In genomic region chr1:11784993-11785769, GRCh38 we compare ENCODE assay signal across 8 cellular contexts. TPM values are rescaled to one million over a fixed set of nuclear protein-coding genes. Genes with fewer than 3 reads are reported as not detected.
A peak's percentile ranks its signal among the peaks of the same experiment; 100 is the strongest.
DNase-seq lines count a peak whose midpoint lies in the region; ATAC-seq and TF ChIP-seq lines count a peak whose summit lies in the region.

No MANE protein-coding gene starts in this region.

- ATAC-seq in GM18909 (IDR thresholded peaks at IDR 0.05; ENCODE audit: poor library complexity, unreplicated experiment) (peak; percentile 72), omental fat pad (ENCODE audit: low FRiP score) (peak; percentile 61), HG02870 (IDR thresholded peaks at IDR 0.05; ENCODE audit: unreplicated experiment) (no peak)

- DNase-seq in AG04450 (ENCODE audit: low read depth, low spot score): no peak
- peak; percentile 54 for DNase-seq in NCI-H510A treated with DMSO at 0.1 percent for 48 hours (lab: John Stamatoyannopoulos, UW)
- peak; percentile 52 for DNase-seq in activated naive CD4-positive, alpha-beta T cell treated with anti-CD3 and anti-CD28 coated beads for 36 hours
- DNase-seq in head of caudate nucleus: peak in 40 of 42 donors; percentile 43 to 84 (median 63)
- no peak for DNase-seq in omental fat pad (ENCODE audit: low spot score)
- DNase-seq in NCI-H526 treated with DMSO at 0.1 percent for 48 hours (lab: John Stamatoyannopoulos, UW): no peak

- H3K27ac ChIP-seq in AG04450 (ENCODE audit: low read depth, low read length): no peak overlapping the region

- no peaks in the 10 kb centered on the region for H3K27me3 ChIP-seq in AG04450 (ENCODE audit: control insufficient read depth, insufficient read depth, low read length)

- H3K4me3 Mint-ChIP-seq in activated naive CD4-positive, alpha-beta T cell treated with anti-CD3 and anti-CD28 coated beads for 36 hours: no peak overlapping the region

- no peaks in the 10 kb centered on the region; the same call in 1 of the 2 replicates for H3K9me3 ChIP-seq in AG04450 (ENCODE audit: control insufficient read depth, insufficient read depth, low read length)

- H3K27ac Mint-ChIP-seq in activated naive CD4-positive, alpha-beta T cell treated with anti-CD3 and anti-CD28 coated beads for 36 hours: no peak overlapping the region

- no peaks in the 10 kb centered on the region for H3K27me3 Mint-ChIP-seq in activated naive CD4-positive, alpha-beta T cell treated with anti-CD3 and anti-CD28 coated beads for 36 hours (ENCODE audit: low read depth)

- POLR2A ChIA-PET in AG04450 (lab: Yijun Ruan, JAX): no interaction called here

- TF ChIP-seq CTCF in AG04450 (IDR thresholded peaks at IDR 0.05; ENCODE audit: low read depth, low read length): peak; percentile 79
- peak in 1 of 3 donors; percentile 66 for TF ChIP-seq CTCF in omental fat pad (IDR thresholded peaks at IDR 0.05)

- CTCF ChIA-PET in AG04450 (lab: Charles Lee): interaction anchor here (0.5 to 3.8 kb wide), 17 partner anchors 9 to 534 kb away, joined by 3 to 32 read pairs (median 4); partner anchors contain the start of genes CLCN6, FBXO6 and MTHFR
- CTCF ChIA-PET in activated naive CD4-positive, alpha-beta T cell treated with anti-CD3 and anti-CD28 coated beads for 36 hours (lab: Charles Lee): interaction anchor here (0.7 to 1.7 kb wide), 5 partner anchors 11 to 160 kb away, joined by 3 to 5 read pairs (median 4); no protein-coding TSS in a partner anchor

- H3K4me3 ChIP-seq in AG04450 (ENCODE audit: low read depth, low read length): peak overlapping the region; percentile 36

- no peaks in the 10 kb centered on the region for H3K36me3 Mint-ChIP-seq in activated naive CD4-positive, alpha-beta T cell treated with anti-CD3 and anti-CD28 coated beads for 36 hours (ENCODE audit: low read depth)

- H3K4me1 Mint-ChIP-seq in activated naive CD4-positive, alpha-beta T cell treated with anti-CD3 and anti-CD28 coated beads for 36 hours (ENCODE audit: low read depth): peaks cover 4% of the 10 kb centered on the region

- intact Hi-C loops in activated naive CD4-positive, alpha-beta T cell treated with anti-CD3 and anti-CD28 coated beads for 36 hours (cut with micrococcal nuclease): no loop called here
- intact Hi-C loops in head of caudate nucleus (cut with DNase I): no loop called here

- H3K9me3 Mint-ChIP-seq in activated naive CD4-positive, alpha-beta T cell treated with anti-CD3 and anti-CD28 coated beads for 36 hours: no peaks in the 10 kb centered on the region

RNA-seq across cellular contexts. Expression of gene MTHFR, which starts 20.6 kb away (rescaled TPM):
- polyA plus RNA-seq in AG04450 (2011; rRNA removed): 7.7 and 8.8 TPM in 2 replicates
- 20.8 and 25.8 TPM in 2 replicates for polyA minus RNA-seq in AG04450 (2011; rRNA and poly(A)+ RNA removed)
- total RNA-seq in activated naive CD4-positive, alpha-beta T cell treated with anti-CD3 and anti-CD28 coated beads for 36 hours: 1 to 10 TPM; 7.1 to 7.9 TPM
- total RNA-seq in omental fat pad: 10 to 100 TPM; 28.9 to 44.8 (median 36.0) TPM

RNA-seq across cellular contexts. Expression of gene CLCN6, which starts 20.8 kb away (rescaled TPM):
- polyA plus RNA-seq in AG04450 (2011; rRNA removed): 9.0 and 10.7 TPM in 2 replicates
- polyA minus RNA-seq in AG04450 (2011; rRNA and poly(A)+ RNA removed): 11.8 and 12.0 TPM in 2 replicates
- 10 to 100 TPM; 11.3 to 11.6 TPM for total RNA-seq in activated naive CD4-positive, alpha-beta T cell treated with anti-CD3 and anti-CD28 coated beads for 36 hours
- total RNA-seq in omental fat pad: 10 to 100 TPM; 14.4 to 20.4 (median 18.0) TPM

RNA-seq across cellular contexts. Expression of gene C1orf167, which starts 23.2 kb away (rescaled TPM):
- 0.11 and 0.32 TPM in 2 replicates for polyA plus RNA-seq in AG04450 (2011; rRNA removed)
- not detected in 2 replicates for polyA minus RNA-seq in AG04450 (2011; rRNA and poly(A)+ RNA removed)
- not detected for total RNA-seq in activated naive CD4-positive, alpha-beta T cell treated with anti-CD3 and anti-CD28 coated beads for 36 hours
- total RNA-seq in omental fat pad: 1 to 10 TPM in 1 of 4 donors, under 1 TPM in 1, not detected in 2; 0.72 to 2.0 TPM

RNA-seq across cellular contexts. Expression of gene AGTRAP, which starts 49.2 kb away (rescaled TPM):
- polyA plus RNA-seq in AG04450 (2011; rRNA removed): 26.8 and 39.0 TPM in 2 replicates
- 12.2 and 25.7 TPM in 2 replicates for polyA minus RNA-seq in AG04450 (2011; rRNA and poly(A)+ RNA removed)
- 10 to 100 TPM; 20.3 to 21.7 TPM for total RNA-seq in activated naive CD4-positive, alpha-beta T cell treated with anti-CD3 and anti-CD28 coated beads for 36 hours
- 10 to 100 TPM; 35.1 to 93.1 (median 64.2) TPM for total RNA-seq in omental fat pad

Comparison
In these comparisons a context has a peak if more than half of its experiments do, and no peak if none do; other contexts are left out.
1. DNase-seq: peak in NCI-H510A treated with DMSO at 0.1 percent for 48 hours (single experiment), activated naive CD4-positive, alpha-beta T cell treated with anti-CD3 and anti-CD28 coated beads for 36 hours (single experiment) and head of caudate nucleus (40 of 42); none in AG04450 (single experiment), omental fat pad (single experiment) and NCI-H526 treated with DMSO at 0.1 percent for 48 hours (single experiment).